Comparison of ENCODE assay signal across 7 cellular contexts in genomic region chr11:69044111-69045013, GRCh38. TPM values are rescaled to one million over a fixed set of nuclear protein-coding genes. Genes with fewer than 3 reads are reported as not detected.
DNase-seq lines count a peak whose midpoint lies in the region; ATAC-seq and TF ChIP-seq lines count a peak whose summit lies in the region.

No MANE protein-coding gene starts in this region.

- H3K4me1 ChIP-seq in parathyroid adenoma: no peaks in the 10 kb centered on the region

- H3K36me3 ChIP-seq in WERI-Rb-1: no peaks in the 10 kb centered on the region
- H3K36me3 ChIP-seq in parathyroid adenoma (ENCODE audit: control insufficient read depth, insufficient read depth, low read length): no peaks in the 10 kb centered on the region

- H3K27ac ChIP-seq in WERI-Rb-1 (no peak overlapping the region), parathyroid adenoma (no peak overlapping the region)

- H2AFZ ChIP-seq in parathyroid adenoma: no peak overlapping the region

- H3K9me3 ChIP-seq in WERI-Rb-1 (ENCODE audit: severe bottlenecking) (no peaks in the 10 kb centered on the region), parathyroid adenoma (ENCODE audit: control insufficient read depth, low read length) (no peaks in the 10 kb centered on the region)

- TF ChIP-seq CTCF in LNCAP (IDR thresholded peaks at IDR 0.05) (peak; percentile 79), WERI-Rb-1 (IDR thresholded peaks at IDR 0.05; ENCODE audit: low read depth, low read length) (peak; percentile 45), parathyroid adenoma (IDR thresholded peaks at IDR 0.05) (peak; percentile 8)

- DNase-seq in GM03348 (ENCODE audit: low spot score) (peak; percentile 89), WERI-Rb-1 (peak; percentile 29), globus pallidus (ENCODE audit: low spot score) (peak; percentile 78), posterior vena cava (ENCODE audit: low spot score) (no peak)

- no peak overlapping the region for H3K4me3 ChIP-seq in WERI-Rb-1 (ENCODE audit: low read depth, low read length)
- H3K4me3 ChIP-seq in parathyroid adenoma (ENCODE audit: low read depth, low read length): no peak overlapping the region

- no peak overlapping the region for H3K4me2 ChIP-seq in parathyroid adenoma (ENCODE audit: low read length)

- no peak overlapping the region for H3K9ac ChIP-seq in parathyroid adenoma

- no peaks in the 10 kb centered on the region for H3K79me2 ChIP-seq in parathyroid adenoma

- intact Hi-C loops in posterior vena cava (cut with DNase I): loop anchor here in 1 of 2 donors (5.0 kb wide), 1 partner anchor 38 kb away; no protein-coding TSS in a partner anchor

- no peak for ATAC-seq in GM21786 (IDR thresholded peaks at IDR 0.05; ENCODE audit: unreplicated experiment)

- H3K27me3 ChIP-seq in WERI-Rb-1 (ENCODE audit: insufficient read depth, low read depth, severe bottlenecking) (no peaks in the 10 kb centered on the region), parathyroid adenoma (ENCODE audit: control insufficient read depth, insufficient read depth, low read length) (no peaks in the 10 kb centered on the region)

RNA-seq across cellular contexts. Expression of gene TPCN2, which starts 4.4 kb away (rescaled TPM):
- total RNA-seq in posterior vena cava: 10 to 100 TPM; 24.8 to 25.4 TPM

RNA-seq across cellular contexts. Expression of gene MRGPRF, which starts 31.3 kb away (rescaled TPM):
- 100 to 1,000 TPM; 117 to 138 TPM for total RNA-seq in posterior vena cava

Comparison
In these comparisons a context has a peak if more than half of its experiments do, and no peak if none do; other contexts are left out.
1. CTCF ChIP-seq: peak in every context shown above with its lines; median percentile 79 in LNCAP; 45 in WERI-Rb-1; 8 in parathyroid adenoma.